27 cellular contexts compared by ENCODE assay signal in genomic region chr11:79088967-79089366, GRCh38.
DNase-seq lines count a peak whose midpoint lies in the region; ATAC-seq, FAIRE-seq and TF ChIP-seq lines count a peak whose summit lies in the region.
"Had no signal": no experiment of that assay in that cellular context is flagged by ENCODE, and none has a peak within 500 bp of the region (broad histone marks: within the 10 kb centered on the region; RNA-seq: fewer than 3 reads in every experiment).

No MANE protein-coding gene starts in this region.

- no peak overlapping the region for H2BK20ac ChIP-seq in H9 (ENCODE audit: low read depth, low read length, poor library complexity, severe bottlenecking)

- no peak overlapping the region for H2BK12ac ChIP-seq in H9 (ENCODE audit: insufficient read length, low read depth, low read length)

- H3K79me1 ChIP-seq in H9 (ENCODE audit: insufficient read depth, low read depth, low read length, poor library complexity, severe bottlenecking), result no peaks in the 10 kb centered on the region

- no peak overlapping the region for H3K4ac ChIP-seq in H9 (ENCODE audit: low read depth, low read length)

- H3K23ac ChIP-seq in H9 (ENCODE audit: insufficient read length, low read depth, low read length), result no peak overlapping the region

- no peak overlapping the region for H3K9ac ChIP-seq in H9 (ENCODE audit: extremely low read depth, insufficient read length, low read length)
- H3K9ac ChIP-seq in endothelial cell of umbilical vein (replicated peaks; ENCODE audit: extremely low read depth, insufficient read depth, low read length), result no peak overlapping the region
- no peak overlapping the region for H3K9ac ChIP-seq in neural progenitor cell
- H3K9ac ChIP-seq: BLaER1, KMS-11 had no signal

- H3K4me3 Mint-ChIP-seq in H9 (no peak overlapping the region), neural progenitor cell (no peak overlapping the region)
- H3K4me3 Mint-ChIP-seq: activated CD4-positive, alpha-beta T cell treated with anti-CD3 and anti-CD28 coated beads, Interleukin-2, amount 10 ng/mL, durations not matched to agents 24 days and 14 days; activated naive CD8-positive, alpha-beta T cell treated with anti-CD3 and anti-CD28 coated beads, Interleukin-2, amount 10 ng/mL, durations not matched to agents 7 days and 5 days; activated T-cell treated with anti-CD3 and anti-CD28 coated beads, Interleukin-2, amount 50 U/mL, for 24 hours; dendritic cell treated with granulocyte-macrophage colony-stimulating factor and Interleukin-4, amounts not matched to agents 40 ng/mL and 50 ng/mL, for 4 days; stimulated activated memory B cell treated with anti-CD40 and anti-IgM and Interleukin-4, amounts not matched to agents 10 μg/mL and 1 μg/mL and 100 μg/mL, for 72 hours had no signal

- no peak overlapping the region for H4K91ac ChIP-seq in H9 (ENCODE audit: insufficient read length, low read depth, low read length)

- H3K4me1 Mint-ChIP-seq in H9 (peaks cover 33 to 39% of the 10 kb centered on the region in 2 experiments), neural progenitor cell (peaks cover 73% of the 10 kb centered on the region)
- H3K4me1 Mint-ChIP-seq: activated CD4-positive, alpha-beta T cell treated with anti-CD3 and anti-CD28 coated beads, Interleukin-2, amount 10 ng/mL, durations not matched to agents 24 days and 14 days; activated naive CD8-positive, alpha-beta T cell treated with anti-CD3 and anti-CD28 coated beads, Interleukin-2, amount 10 ng/mL, durations not matched to agents 7 days and 5 days; stimulated activated memory B cell treated with anti-CD40 and anti-IgM and Interleukin-4, amounts not matched to agents 10 μg/mL and 1 μg/mL and 100 μg/mL, for 72 hours had no signal

- dilution Hi-C loops in endothelial cell of umbilical vein (cut with MboI; ENCODE audit: extremely low pct_ligation_motif_present, low sequenced_read_pairs), result no loop called here

- no CpG with 5 or more reads among the region's 4 CpGs for WGBS in H9 (ENCODE audit: extremely low coverage, insufficient read length, low lambda C conversion rate)

- no peaks in the 10 kb centered on the region for H3K9me1 ChIP-seq in endothelial cell of umbilical vein (replicated peaks; ENCODE audit: control insufficient read depth, extremely low read depth, insufficient read depth, low read length)

- H3K9me3 ChIP-seq in H9 (ENCODE audit: control insufficient read depth, low read depth, low read length) (no peaks in the 10 kb centered on the region), endothelial cell of umbilical vein (replicated peaks; ENCODE audit: control insufficient read depth, insufficient read depth, low read length) (no peaks in the 10 kb centered on the region), neural progenitor cell (ENCODE audit: low read depth) (no peaks in the 10 kb centered on the region)
- H3K9me3 ChIP-seq: sigmoid colon had no signal

- peak; percentile 15 for FAIRE-seq in endothelial cell of umbilical vein (lab: Jason Lieb, UNC)

- H3K18ac ChIP-seq in H9 (ENCODE audit: insufficient read length, low read depth, low read length), result no peak overlapping the region

- H3K36me3 ChIP-seq in endothelial cell of umbilical vein (ENCODE audit: control insufficient read depth in 2 of 2, extremely low read depth in 1 of 2, insufficient read depth in 2 of 2, low read length in 2 of 2) (no peaks in the 10 kb centered on the region), neural progenitor cell (no peaks in the 10 kb centered on the region)
- H3K36me3 ChIP-seq: ascending aorta, sigmoid colon had no signal

- H3K27me3 Mint-ChIP-seq in H9 (ENCODE audit: low read depth) (peaks cover 5% of the 10 kb centered on the region), neural progenitor cell (ENCODE audit: insufficient read depth, low read depth) (no peaks in the 10 kb centered on the region)
- H3K27me3 Mint-ChIP-seq: activated CD4-positive, alpha-beta T cell treated with anti-CD3 and anti-CD28 coated beads, Interleukin-2, amount 10 ng/mL, durations not matched to agents 24 days and 14 days; activated naive CD8-positive, alpha-beta T cell treated with anti-CD3 and anti-CD28 coated beads, Interleukin-2, amount 10 ng/mL, durations not matched to agents 7 days and 5 days; activated T-cell treated with anti-CD3 and anti-CD28 coated beads, Interleukin-2, amount 50 U/mL, for 24 hours; progenitor cell of endocrine pancreas; stimulated activated memory B cell treated with anti-CD40 and anti-IgM and Interleukin-4, amounts not matched to agents 10 μg/mL and 1 μg/mL and 100 μg/mL, for 72 hours had no signal

- H3K56ac ChIP-seq in H9 (ENCODE audit: insufficient read length, low read depth, low read length), result no peak overlapping the region

- H3K27ac ChIP-seq in H9 (ENCODE audit: insufficient read length, low read depth, low read length) (no peak overlapping the region), endothelial cell of umbilical vein (ENCODE audit: insufficient read depth, low read depth, low read length) (no peak overlapping the region), neural progenitor cell (no peak overlapping the region)
- H3K27ac ChIP-seq: ascending aorta, BLaER1, KMS-11, sigmoid colon, VCaP had no signal

- H4K20me1 ChIP-seq in H9 (ENCODE audit: control insufficient read depth, insufficient read depth, insufficient read length) (no peaks in the 10 kb centered on the region), endothelial cell of umbilical vein (replicated peaks; ENCODE audit: control insufficient read depth, extremely low read depth, insufficient read depth, low read length) (no peaks in the 10 kb centered on the region), neural progenitor cell (ENCODE audit: low read depth) (peaks cover 50% of the 10 kb centered on the region)
- H4K20me1 ChIP-seq: BLaER1 had no signal

- DNase-seq in H9, result no peak
- peak; percentile 57 for DNase-seq in NCI-H82 treated with DMSO at 0.1 percent for 48 hours (lab: John Stamatoyannopoulos, UW; ENCODE audit: unreplicated experiment)
- DNase-seq in endothelial cell of umbilical vein (ENCODE audit: low read depth, low spot score), result no peak
- DNase-seq in neural progenitor cell (ENCODE audit: low spot score), result peak; percentile 92
- no peak for DNase-seq in NCI-H2171 treated with DMSO at 0.1 percent for 48 hours (lab: John Stamatoyannopoulos, UW)
- DNase-seq in DMS153 treated with DMSO at 0.1 percent for 48 hours (lab: John Stamatoyannopoulos, UW; ENCODE audit: unreplicated experiment), result no peak
- no peak for DNase-seq in activated CD4-positive, alpha-beta T cell treated with anti-CD3 and anti-CD28 coated beads, Interleukin-2, amount 50 U/mL, for 1 hour
- DNase-seq: activated CD4-positive, alpha-beta T cell treated with anti-CD3 and anti-CD28 coated beads, Interleukin-2, amount 10 ng/mL, durations not matched to agents 24 days and 14 days; activated gamma-delta T cell; activated naive CD8-positive, alpha-beta T cell treated with anti-CD3 and anti-CD28 coated beads, Interleukin-2, amount 10 ng/mL, durations not matched to agents 7 days and 5 days; activated T-cell treated with anti-CD3 and anti-CD28 coated beads, Interleukin-2, amount 50 U/mL, for 24 hours; central memory CD4-positive, alpha-beta T cell; kidney glomerular epithelial cell; NCI-H1417 treated with DMSO at 0.1 percent for 48 hours; NCI-H2081; NCI-H226; sigmoid colon; stimulated activated CD4-positive, alpha-beta T cell treated with anti-CD3 and anti-CD28 coated beads, Interleukin-4, amount 100 ng/mL, for 4 hours had no signal

- H3K9me3 Mint-ChIP-seq in H9, result peaks cover 0 to 2% of the 10 kb centered on the region in 2 experiments; a peak in 1 of 5 replicates
- peaks cover 6% of the 10 kb centered on the region for H3K9me3 Mint-ChIP-seq in neural progenitor cell
- H3K9me3 Mint-ChIP-seq: activated naive CD8-positive, alpha-beta T cell treated with anti-CD3 and anti-CD28 coated beads, Interleukin-2, amount 10 ng/mL, durations not matched to agents 7 days and 5 days; activated T-cell treated with anti-CD3 and anti-CD28 coated beads, Interleukin-2, amount 50 U/mL, for 24 hours had no signal

- no peak overlapping the region for H2BK5ac ChIP-seq in H9 (ENCODE audit: insufficient read length, low read length)

- no peaks in the 10 kb centered on the region for H3K36me3 Mint-ChIP-seq in H9 (ENCODE audit: insufficient read depth in 1 of 3, low read depth in 3 of 3)
- H3K36me3 Mint-ChIP-seq in neural progenitor cell, result no peaks in the 10 kb centered on the region
- H3K36me3 Mint-ChIP-seq: activated naive CD8-positive, alpha-beta T cell treated with anti-CD3 and anti-CD28 coated beads, Interleukin-2, amount 10 ng/mL, durations not matched to agents 7 days and 5 days; stimulated activated memory B cell treated with anti-CD40 and anti-IgM and Interleukin-4, amounts not matched to agents 10 μg/mL and 1 μg/mL and 100 μg/mL, for 72 hours had no signal

- H3K79me2 ChIP-seq in H9 (ENCODE audit: insufficient read depth, low read length), result no peaks in the 10 kb centered on the region
- no peaks in the 10 kb centered on the region for H3K79me2 ChIP-seq in endothelial cell of umbilical vein (ENCODE audit: control insufficient read depth, insufficient read depth, low read length)
- H3K79me2 ChIP-seq in neural progenitor cell (ENCODE audit: low read depth), result no peaks in the 10 kb centered on the region

- H3K4me1 ChIP-seq in H9 (ENCODE audit: insufficient read depth, low read length) (no peaks in the 10 kb centered on the region), endothelial cell of umbilical vein (ENCODE audit: control insufficient read depth, extremely low read depth, insufficient read depth, low read length) (peaks cover 20% of the 10 kb centered on the region), neural progenitor cell (peaks cover 31% of the 10 kb centered on the region)

- ATAC-seq in HG03175 (IDR thresholded peaks at IDR 0.05; ENCODE audit: unreplicated experiment), result no peak

- TF ChIP-seq POLR2A in endothelial cell of umbilical vein (IDR thresholded peaks at IDR 0.05; ENCODE audit: low read depth, low read length), result no peak

- H3K4me3 ChIP-seq in endothelial cell of umbilical vein (replicated peaks in 1 of 3; ENCODE audit: insufficient read depth in 1 of 3, low read depth in 1 of 3, low read length in 3 of 3), result no peak overlapping the region
- H3K4me3 ChIP-seq in neural progenitor cell, result peak overlapping the region; percentile 12
- H3K4me3 ChIP-seq: ascending aorta, BLaER1, lung, sigmoid colon had no signal

- H3T11ph ChIP-seq in H9 (ENCODE audit: low read length), result no peak overlapping the region

- no peak overlapping the region for H2BK15ac ChIP-seq in H9 (ENCODE audit: low read depth, low read length)

- H3K14ac ChIP-seq in H9 (ENCODE audit: insufficient read depth, low read length), result no peak overlapping the region; the same call in 1 of the 2 replicates

- H3K27ac Mint-ChIP-seq in H9, result peak overlapping the region in 2 of 3 experiments; percentile 57 to 81; a peak in 1 of 7 replicates
- peak overlapping the region; percentile 99 for H3K27ac Mint-ChIP-seq in neural progenitor cell
- H3K27ac Mint-ChIP-seq: activated CD4-positive, alpha-beta T cell treated with anti-CD3 and anti-CD28 coated beads, Interleukin-2, amount 10 ng/mL, durations not matched to agents 24 days and 14 days; activated naive CD8-positive, alpha-beta T cell treated with anti-CD3 and anti-CD28 coated beads, Interleukin-2, amount 10 ng/mL, durations not matched to agents 7 days and 5 days; activated T-cell treated with anti-CD3 and anti-CD28 coated beads, Interleukin-2, amount 50 U/mL, for 24 hours; dendritic cell treated with granulocyte-macrophage colony-stimulating factor and Interleukin-4, amounts not matched to agents 40 ng/mL and 50 ng/mL, for 4 days; stimulated activated memory B cell treated with anti-CD40 and anti-IgM and Interleukin-4, amounts not matched to agents 10 μg/mL and 1 μg/mL and 100 μg/mL, for 72 hours had no signal

- H2AFZ ChIP-seq in H9 (ENCODE audit: low read length) (no peak overlapping the region), endothelial cell of umbilical vein (ENCODE audit: low read depth, low read length) (peak overlapping the region; percentile 7), neural progenitor cell (replicated peaks) (no peak overlapping the region)

- BruUV-seq in endothelial cell of umbilical vein (replicated peaks; lab: Mats Ljungman, UMichigan), result no TSS peak

- intact Hi-C loops in endothelial cell of umbilical vein (cut with micrococcal nuclease), result no loop called here

- CTCF ChIA-PET in endothelial cell of umbilical vein (lab: Charles Lee), result interaction anchor here (1.2 to 6.7 kb wide), 2 partner anchors 11 to 26 kb away, joined by 4 to 81 read pairs; no protein-coding TSS in a partner anchor

- H3K23me2 ChIP-seq in H9 (ENCODE audit: insufficient read length, low read depth, low read length, poor library complexity, severe bottlenecking), result no peaks in the 10 kb centered on the region

- H2BK120ac ChIP-seq in H9 (ENCODE audit: low read depth, low read length, poor library complexity, severe bottlenecking), result no peak overlapping the region

- H4K8ac ChIP-seq in H9 (replicated peaks; ENCODE audit: insufficient read length, low read depth, low read length), result no peak overlapping the region

- peaks cover 26% of the 10 kb centered on the region for H3F3A ChIP-seq in neural progenitor cell (ENCODE audit: low read depth)

- no peak overlapping the region for H2AK5ac ChIP-seq in H9 (ENCODE audit: insufficient read length, low read length)

- H3K4me2 ChIP-seq in H9 (ENCODE audit: insufficient read depth, insufficient read length, low read length), result no peak overlapping the region
- H3K4me2 ChIP-seq in endothelial cell of umbilical vein (ENCODE audit: insufficient read depth, low read length), result no peak overlapping the region
- peak overlapping the region; percentile 59 for H3K4me2 ChIP-seq in neural progenitor cell
- H3K4me2 ChIP-seq: BLaER1, KMS-11 had no signal

- H4K5ac ChIP-seq in H9 (ENCODE audit: insufficient read length, low read depth, low read length), result no peak overlapping the region

- POLR2A ChIA-PET in endothelial cell of umbilical vein (lab: Charles Lee), result no interaction called here

- H3K27me3 ChIP-seq in H9 (ENCODE audit: insufficient read depth, low read length), result no peaks in the 10 kb centered on the region
- no peaks in the 10 kb centered on the region for H3K27me3 ChIP-seq in endothelial cell of umbilical vein (ENCODE audit: control insufficient read depth in 2 of 2, insufficient read depth in 2 of 2, low read length in 2 of 2)
- H3K27me3 ChIP-seq in neural progenitor cell, result peaks cover 91% of the 10 kb centered on the region
- H3K27me3 ChIP-seq: ascending aorta, BLaER1, sigmoid colon had no signal

- TF ChIP-seq CTCF in H9 (conservative IDR thresholded peaks at IDR 0.05) (no peak; the same call in 2 of the 3 replicates), endothelial cell of umbilical vein (IDR thresholded peaks at IDR 0.05; ENCODE audit: extremely low read depth in 1 of 2, insufficient read depth in 1 of 2, low read depth in 1 of 2, low read length in 2 of 2) (no peak), neural progenitor cell (IDR thresholded peaks at IDR 0.05) (peak; percentile 27)

Comparison
In these comparisons a context has a peak if more than half of its experiments do, and no peak if none do; other contexts are left out.
1. DNase-seq: peak in NCI-H82 treated with DMSO at 0.1 percent for 48 hours (single experiment) and neural progenitor cell (single experiment); none in H9 (single experiment), endothelial cell of umbilical vein (single experiment), NCI-H2171 treated with DMSO at 0.1 percent for 48 hours (single experiment), DMS153 treated with DMSO at 0.1 percent for 48 hours (single experiment) and activated CD4-positive, alpha-beta T cell treated with anti-CD3 and anti-CD28 coated beads, Interleukin-2, amount 50 U/mL, for 1 hour (single experiment).